8 cellular contexts compared by ENCODE assay signal in genomic region chr22:38314992-38315800, GRCh38. TPM values are rescaled to one million over a fixed set of nuclear protein-coding genes. Genes with fewer than 3 reads are reported as not detected.
DNase-seq lines count a peak whose midpoint lies in the region; TF ChIP-seq lines count a peak whose summit lies in the region.

No MANE protein-coding gene starts in this region.

- DNase-seq in NCI-H748 (lab: John Stamatoyannopoulos, UW; ENCODE audit: unreplicated experiment) (peak; percentile 23), NCI-H748 treated with DMSO at 0.1 percent for 48 hours (lab: John Stamatoyannopoulos, UW) (no peak), RWPE1 (ENCODE audit: low spot score) (no peak), endodermal cell (no peak), DMS114 treated with DMSO at 0.1 percent for 48 hours (lab: John Stamatoyannopoulos, UW; ENCODE audit: unreplicated experiment) (no peak), NCI-H1930 (lab: John Stamatoyannopoulos, UW) (no peak)
- no peak for DNase-seq in activated CD4-positive, CD25-positive, alpha-beta regulatory T cell (lab: John Stamatoyannopoulos, UW)

- peaks cover 27% of the 10 kb centered on the region for H3K4me1 ChIP-seq in endodermal cell (ENCODE audit: control insufficient read depth, insufficient read depth, low read length)

- peak overlapping the region; percentile 98 for H3K27ac Mint-ChIP-seq in endodermal cell

- TF ChIP-seq CTCF in RWPE1 (conservative IDR thresholded peaks at IDR 0.05; ENCODE audit: low read depth) (no peak), endodermal cell (conservative IDR thresholded peaks at IDR 0.05) (no peak), neural cell (IDR thresholded peaks at IDR 0.05; ENCODE audit: poor library complexity, severe bottlenecking) (no peak)

- H3K4me3 Mint-ChIP-seq in endodermal cell: peak overlapping the region; percentile 96

- CTCF ChIA-PET in RWPE1 (lab: Yijun Ruan, JAX): interaction anchor here (0.7 kb wide), 2 partner anchors 9 to 491 kb away, joined by 3 to 6 read pairs; no protein-coding TSS in a partner anchor

- peaks cover 45% of the 10 kb centered on the region for H4K20me1 ChIP-seq in neural cell (ENCODE audit: insufficient read depth)

- TF ChIP-seq EP300 in neural cell (conservative IDR thresholded peaks at IDR 0.05; ENCODE audit: poor library complexity, severe bottlenecking): no peak

- peaks cover 34% of the 10 kb centered on the region for H3K36me3 Mint-ChIP-seq in endodermal cell (ENCODE audit: low read depth)

- no peaks in the 10 kb centered on the region for H3K9me3 Mint-ChIP-seq in endodermal cell

- no peak for TF ChIP-seq RAD21 in neural cell (conservative IDR thresholded peaks at IDR 0.05)

- peak overlapping the region; percentile 100 for H3K27ac ChIP-seq in RWPE1
- H3K27ac ChIP-seq in endodermal cell (ENCODE audit: low read depth, low read length): peak overlapping the region; percentile 64
- peak overlapping the region; percentile 96 for H3K27ac ChIP-seq in neural cell (ENCODE audit: low read length)

- peaks cover 64% of the 10 kb centered on the region for H3K79me2 ChIP-seq in neural cell (replicated peaks; ENCODE audit: insufficient read depth, low read length)

- no peaks in the 10 kb centered on the region for H3K27me3 Mint-ChIP-seq in endodermal cell (ENCODE audit: insufficient read depth)

- H3K4me3 ChIP-seq in endodermal cell (ENCODE audit: low read length): peak overlapping the region; percentile 100
- peak overlapping the region; percentile 93 for H3K4me3 ChIP-seq in neural cell (ENCODE audit: low read length)

- H3K9me3 ChIP-seq in endodermal cell (ENCODE audit: control insufficient read depth, low read length) (no peaks in the 10 kb centered on the region), neural cell (ENCODE audit: low read length) (no peaks in the 10 kb centered on the region)

- POLR2A ChIA-PET in RWPE1 (lab: Yijun Ruan, JAX; ENCODE audit: low non-redundant PET): interaction anchor here (0.6 to 0.7 kb wide), 2 partner anchors 85 to 143 kb away, joined by 3 to 8 read pairs; no protein-coding TSS in a partner anchor

- H3K27me3 ChIP-seq in endodermal cell (ENCODE audit: control insufficient read depth, insufficient read depth, low read length, poor library complexity, severe bottlenecking) (no peaks in the 10 kb centered on the region), neural cell (ENCODE audit: insufficient read depth, low read depth, low read length) (no peaks in the 10 kb centered on the region)

- WGBS in endodermal cell (ENCODE audit: insufficient coverage in 1 of 2, insufficient read length in 1 of 2), 2 experiments: 63 to 71% methylated on average over 8 to 17 of the region's 19 CpGs

- H3K9ac ChIP-seq in endodermal cell (ENCODE audit: extremely low read depth, low read length, poor library complexity, severe bottlenecking): peak overlapping the region; percentile 96
- peak overlapping the region; percentile 97 for H3K9ac ChIP-seq in neural cell (ENCODE audit: low read length)

- no peak overlapping the region for H2AFZ ChIP-seq in neural cell (ENCODE audit: low read depth, low read length)

- H3K9me2 ChIP-seq in neural cell (ENCODE audit: insufficient read depth, low read length): no peaks in the 10 kb centered on the region

- H3K36me3 ChIP-seq in endodermal cell (ENCODE audit: control insufficient read depth, insufficient read depth, low read length) (peaks cover 36% of the 10 kb centered on the region), neural cell (ENCODE audit: insufficient read depth, low read length) (no peaks in the 10 kb centered on the region)

- H3F3A ChIP-seq in neural cell (ENCODE audit: insufficient read depth, low read length, poor library complexity, severe bottlenecking): peaks cover 5% of the 10 kb centered on the region

- H3K4me2 ChIP-seq in neural cell (ENCODE audit: low read length): peak overlapping the region; percentile 99

- H3K4me1 Mint-ChIP-seq in endodermal cell: peaks cover 50% of the 10 kb centered on the region

TF ChIP-seq in neural cell, 6 proteins besides CTCF, POLR2A, EP300 and RAD21:
- TF ChIP-seq TAF1 (IDR thresholded peaks at IDR 0.05; ENCODE audit: low read depth) (no peak), EZH2 (IDR thresholded peaks at IDR 0.05; ENCODE audit: borderline replicate concordance, insufficient read depth, low read length, poor library complexity, severe bottlenecking) (no peak), POLR2AphosphoS5 (IDR thresholded peaks at IDR 0.05) (no peak), SMC3 (conservative IDR thresholded peaks at IDR 0.05; ENCODE audit: poor library complexity) (no peak), MXI1 (conservative IDR thresholded peaks at IDR 0.05; ENCODE audit: poor library complexity, severe bottlenecking) (no peak)
- TF ChIP-seq, protein P1, sequence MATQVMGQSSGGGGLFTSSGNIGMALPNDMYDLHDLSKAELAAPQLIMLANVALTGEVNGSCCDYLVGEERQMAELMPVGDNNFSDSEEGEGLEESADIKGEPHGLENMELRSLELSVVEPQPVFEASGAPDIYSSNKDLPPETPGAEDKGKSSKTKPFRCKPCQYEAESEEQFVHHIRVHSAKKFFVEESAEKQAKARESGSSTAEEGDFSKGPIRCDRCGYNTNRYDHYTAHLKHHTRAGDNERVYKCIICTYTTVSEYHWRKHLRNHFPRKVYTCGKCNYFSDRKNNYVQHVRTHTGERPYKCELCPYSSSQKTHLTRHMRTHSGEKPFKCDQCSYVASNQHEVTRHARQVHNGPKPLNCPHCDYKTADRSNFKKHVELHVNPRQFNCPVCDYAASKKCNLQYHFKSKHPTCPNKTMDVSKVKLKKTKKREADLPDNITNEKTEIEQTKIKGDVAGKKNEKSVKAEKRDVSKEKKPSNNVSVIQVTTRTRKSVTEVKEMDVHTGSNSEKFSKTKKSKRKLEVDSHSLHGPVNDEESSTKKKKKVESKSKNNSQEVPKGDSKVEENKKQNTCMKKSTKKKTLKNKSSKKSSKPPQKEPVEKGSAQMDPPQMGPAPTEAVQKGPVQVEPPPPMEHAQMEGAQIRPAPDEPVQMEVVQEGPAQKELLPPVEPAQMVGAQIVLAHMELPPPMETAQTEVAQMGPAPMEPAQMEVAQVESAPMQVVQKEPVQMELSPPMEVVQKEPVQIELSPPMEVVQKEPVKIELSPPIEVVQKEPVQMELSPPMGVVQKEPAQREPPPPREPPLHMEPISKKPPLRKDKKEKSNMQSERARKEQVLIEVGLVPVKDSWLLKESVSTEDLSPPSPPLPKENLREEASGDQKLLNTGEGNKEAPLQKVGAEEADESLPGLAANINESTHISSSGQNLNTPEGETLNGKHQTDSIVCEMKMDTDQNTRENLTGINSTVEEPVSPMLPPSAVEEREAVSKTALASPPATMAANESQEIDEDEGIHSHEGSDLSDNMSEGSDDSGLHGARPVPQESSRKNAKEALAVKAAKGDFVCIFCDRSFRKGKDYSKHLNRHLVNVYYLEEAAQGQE (IDR thresholded peaks at IDR 0.05; ENCODE audit: borderline replicate concordance): no peak

RNA-seq across cellular contexts. Expression of gene CSNK1E, which starts 2.0 kb away (rescaled TPM):
- 100 to 1,000 TPM; 224 to 229 TPM for total RNA-seq in endodermal cell
- 167 TPM for polyA plus RNA-seq in endodermal cell (2013, experiment 1 of 2)
- polyA plus RNA-seq in endodermal cell (2013, experiment 2 of 2): 148 TPM
- polyA plus RNA-seq in neural cell: 230 and 254 TPM in 2 replicates
- 234 and 256 TPM in 2 replicates for polyA minus RNA-seq in neural cell

RNA-seq across cellular contexts. Expression of gene TMEM184B, which starts 42.4 kb away (rescaled TPM):
- 10 to 100 TPM; 55.4 to 57.6 TPM for total RNA-seq in endodermal cell
- 56.1 TPM for polyA plus RNA-seq in endodermal cell (2013, experiment 1 of 2)
- 47.2 TPM for polyA plus RNA-seq in endodermal cell (2013, experiment 2 of 2)
- 19.7 and 29.3 TPM in 2 replicates for polyA plus RNA-seq in neural cell
- polyA minus RNA-seq in neural cell: 29.1 and 29.7 TPM in 2 replicates
